In genomic region chr9:123191260-123191659, GRCh38 we compare ENCODE assay signal across 1 cellular context.
TF ChIP-seq lines count a peak whose summit lies in the region.

No MANE protein-coding gene starts in this region.

TF ChIP-seq in WTC11, 78 proteins besides CTCF, POLR2A, EP300 and RAD21 (continued from another document):
- TF ChIP-seq NR3C1 (CRISPR knock-in tag; conservative IDR thresholded peaks at IDR 0.05; ENCODE audit: low read depth) = no peak
- no peak for TF ChIP-seq MXD4 (CRISPR knock-in tag; IDR thresholded peaks at IDR 0.05; ENCODE audit: borderline replicate concordance)
- TF ChIP-seq, protein P1, sequence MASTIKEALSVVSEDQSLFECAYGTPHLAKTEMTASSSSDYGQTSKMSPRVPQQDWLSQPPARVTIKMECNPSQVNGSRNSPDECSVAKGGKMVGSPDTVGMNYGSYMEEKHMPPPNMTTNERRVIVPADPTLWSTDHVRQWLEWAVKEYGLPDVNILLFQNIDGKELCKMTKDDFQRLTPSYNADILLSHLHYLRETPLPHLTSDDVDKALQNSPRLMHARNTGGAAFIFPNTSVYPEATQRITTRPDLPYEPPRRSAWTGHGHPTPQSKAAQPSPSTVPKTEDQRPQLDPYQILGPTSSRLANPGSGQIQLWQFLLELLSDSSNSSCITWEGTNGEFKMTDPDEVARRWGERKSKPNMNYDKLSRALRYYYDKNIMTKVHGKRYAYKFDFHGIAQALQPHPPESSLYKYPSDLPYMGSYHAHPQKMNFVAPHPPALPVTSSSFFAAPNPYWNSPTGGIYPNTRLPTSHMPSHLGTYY (CRISPR knock-in tag; IDR thresholded peaks at IDR 0.05) = no peak
- no peak for TF ChIP-seq ATF1 (CRISPR knock-in tag; IDR thresholded peaks at IDR 0.05)
